17 cellular contexts compared by ENCODE assay signal in the genomic region with DNA sequence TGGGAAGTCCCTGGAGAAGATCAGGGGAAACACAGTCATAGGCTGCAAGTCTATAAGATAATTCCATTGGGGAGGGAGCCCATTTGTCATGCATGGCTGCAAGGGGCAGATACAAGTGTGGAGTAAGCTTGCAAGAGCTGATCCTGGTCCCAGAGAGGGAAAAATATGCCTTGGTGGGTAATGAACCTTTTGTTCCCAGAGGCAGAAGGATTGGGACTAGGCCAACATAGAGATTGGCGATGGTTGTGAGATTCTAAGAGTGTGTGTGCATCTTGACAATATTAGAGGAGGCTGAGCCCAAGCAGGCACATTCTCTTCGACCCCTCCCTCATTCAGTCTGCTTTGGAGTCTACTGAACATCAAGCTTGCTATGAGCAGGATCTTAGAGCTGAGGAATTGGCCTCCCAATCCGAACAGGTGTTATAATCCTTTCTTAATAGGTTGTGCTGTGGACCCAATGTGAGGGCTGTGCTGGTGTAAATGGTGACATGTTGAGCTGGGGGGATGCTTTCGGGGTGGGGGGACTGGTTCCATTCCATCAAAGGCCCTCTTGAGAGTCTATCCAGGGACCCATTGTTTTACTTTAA. TPM values are rescaled to one million over a fixed set of nuclear protein-coding genes. Genes with fewer than 3 reads are reported as not detected.
DNase-seq lines count a peak whose midpoint lies in the region; ATAC-seq and TF ChIP-seq lines count a peak whose summit lies in the region.
"Had no signal": no experiment of that assay in that cellular context is flagged by ENCODE, and none has a peak within 500 bp of the region (broad histone marks: within the 10 kb centered on the region; RNA-seq: fewer than 3 reads in every experiment).

No MANE protein-coding gene starts in this region.

- H3K4me3 ChIP-seq in OCI-LY7 (ENCODE audit: low read depth, low read length, poor library complexity, severe bottlenecking) (peak overlapping the region; percentile 82), uterus (no peak overlapping the region)

- H3K27me3 Mint-ChIP-seq in activated naive CD4-positive, alpha-beta T cell treated with anti-CD3 and anti-CD28 coated beads, Interleukin-2, amount 50 U/mL, for 24 hours = no peaks in the 10 kb centered on the region
- no peaks in the 10 kb centered on the region for H3K27me3 Mint-ChIP-seq in central memory CD8-positive, alpha-beta T cell

- TF ChIP-seq CTCF in OCI-LY7 (conservative IDR thresholded peaks at IDR 0.05; ENCODE audit: low read length) = no peak
- TF ChIP-seq CTCF in uterus (IDR thresholded peaks at IDR 0.05) = no peak

- no peaks in the 10 kb centered on the region for H3K9me2 ChIP-seq in OCI-LY7 (ENCODE audit: insufficient read depth, low read length)

- peaks cover 3% of the 10 kb centered on the region for H3K36me3 Mint-ChIP-seq in activated naive CD4-positive, alpha-beta T cell treated with anti-CD3 and anti-CD28 coated beads, Interleukin-2, amount 50 U/mL, for 24 hours
- peaks cover 36% of the 10 kb centered on the region for H3K36me3 Mint-ChIP-seq in central memory CD8-positive, alpha-beta T cell (ENCODE audit: insufficient read depth)

- no TSS peak for BruUV-seq in OCI-LY7 (replicated peaks; lab: Mats Ljungman, UMichigan)

- H3K9me3 ChIP-seq in OCI-LY7 (ENCODE audit: low read length) = no peaks in the 10 kb centered on the region
- H3K9me3 ChIP-seq in uterus = no peaks in the 10 kb centered on the region

- no peak for DNase-seq in activated naive CD4-positive, alpha-beta T cell (lab: John Stamatoyannopoulos, UW)
- DNase-seq in OCI-LY7 (ENCODE audit: low spot score) (no peak), uterus (no peak), NCI-H82 (lab: John Stamatoyannopoulos, UW) (no peak)
- DNase-seq in central memory CD8-positive, alpha-beta T cell (ENCODE audit: low spot score in 2 of 2) = no peak
- no peak for DNase-seq in stimulated activated CD4-positive, alpha-beta T cell treated with anti-CD3 and anti-CD28 coated beads, Interleukin-15, amount 100 ng/mL, for 24 hours
- DNase-seq: activated CD8-positive, alpha-beta memory T cell treated with anti-CD3 and anti-CD28 coated beads for 24 hours; foreskin keratinocyte; IMR-90; NCI-H1092 treated with DMSO at 0.1 percent for 48 hours; NCI-H345; substantia nigra had no signal

- POLR2A ChIA-PET in OCI-LY7 (lab: Charles Lee) = interaction anchor here (0.7 to 5.7 kb wide), 2 partner anchors 13 to 174 kb away, joined by 3 to 61 read pairs; no protein-coding TSS in a partner anchor

- H3K9me3 Mint-ChIP-seq in activated naive CD4-positive, alpha-beta T cell treated with anti-CD3 and anti-CD28 coated beads, Interleukin-2, amount 50 U/mL, for 24 hours = no peaks in the 10 kb centered on the region
- H3K9me3 Mint-ChIP-seq in central memory CD8-positive, alpha-beta T cell = no peaks in the 10 kb centered on the region

- intact Hi-C loops in OCI-LY7 (cut with micrococcal nuclease; ENCODE audit: unreplicated experiment) (loop anchor here (10.0 kb wide), 3 partner anchors 311 to 1329 kb away; no protein-coding TSS in a partner anchor), uterus (cut with DNase I; ENCODE audit: low total_unique reads) (no loop called here)

- peak overlapping the region; percentile 97 for H3K4me3 Mint-ChIP-seq in activated naive CD4-positive, alpha-beta T cell treated with anti-CD3 and anti-CD28 coated beads, Interleukin-2, amount 50 U/mL, for 24 hours
- peak overlapping the region; percentile 95 for H3K4me3 Mint-ChIP-seq in central memory CD8-positive, alpha-beta T cell

- CTCF ChIA-PET in OCI-LY7 (lab: Charles Lee; ENCODE audit: unreplicated experiment) = interaction anchor here (0.6 kb wide), 1 partner anchor 9 kb away, joined by 3 read pairs; no protein-coding TSS in a partner anchor

- peaks cover 91% of the 10 kb centered on the region for H3K4me1 Mint-ChIP-seq in activated naive CD4-positive, alpha-beta T cell treated with anti-CD3 and anti-CD28 coated beads, Interleukin-2, amount 50 U/mL, for 24 hours
- H3K4me1 Mint-ChIP-seq in central memory CD8-positive, alpha-beta T cell = peaks cover 86% of the 10 kb centered on the region

- H3K27me3 ChIP-seq in uterus = no peaks in the 10 kb centered on the region
- H3K27me3 ChIP-seq: foreskin keratinocyte had no signal

- H3K27ac ChIP-seq in OCI-LY7 (ENCODE audit: low read depth, low read length, poor library complexity, severe bottlenecking) (peak overlapping the region; percentile 97), uterus (no peak overlapping the region)
- H3K27ac ChIP-seq: foreskin keratinocyte had no signal

- H4K20me1 ChIP-seq in OCI-LY7 (ENCODE audit: insufficient read depth, low read length) = no peaks in the 10 kb centered on the region

- H3K36me3 ChIP-seq in OCI-LY7 (ENCODE audit: insufficient read depth, low read length) (peaks cover 18% of the 10 kb centered on the region), uterus (no peaks in the 10 kb centered on the region)

- H3K27ac Mint-ChIP-seq in activated naive CD4-positive, alpha-beta T cell treated with anti-CD3 and anti-CD28 coated beads, Interleukin-2, amount 50 U/mL, for 24 hours = peak overlapping the region; percentile 96
- peak overlapping the region; percentile 99 for H3K27ac Mint-ChIP-seq in central memory CD8-positive, alpha-beta T cell (ENCODE audit: low read depth)

- TF ChIP-seq POLR2A in uterus (IDR thresholded peaks at IDR 0.05) = no peak

- H3K79me2 ChIP-seq in OCI-LY7 (ENCODE audit: insufficient read depth, low read depth, low read length) = peaks cover 36% of the 10 kb centered on the region

- ATAC-seq in central memory CD8-positive, alpha-beta T cell (replicated peaks; ENCODE audit: extremely low read depth, poor library complexity, severe bottlenecking) = no peak
- no peak for ATAC-seq in HG03378 (IDR thresholded peaks at IDR 0.05; ENCODE audit: unreplicated experiment)
- ATAC-seq: foreskin keratinocyte had no signal

- no peak overlapping the region for H2AFZ ChIP-seq in OCI-LY7 (ENCODE audit: low read length)

- H3K4me2 ChIP-seq in OCI-LY7 (ENCODE audit: low read length) = peak overlapping the region; percentile 85

- peaks cover 50% of the 10 kb centered on the region for H3K4me1 ChIP-seq in OCI-LY7 (ENCODE audit: insufficient read depth, low read length, poor library complexity, severe bottlenecking)
- peaks cover 0 to 9% of the 10 kb centered on the region in 2 donors for H3K4me1 ChIP-seq in uterus

RNA-seq across cellular contexts. Expression of a gene that starts 18.4 kb away (rescaled TPM):
- 8.7 and 11.8 TPM in 2 replicates for total RNA-seq in OCI-LY7 (2014; rRNA removed; shearing (Covaris generic))
- 4.1 and 5.2 TPM in 2 replicates for total RNA-seq in OCI-LY7 (2022)
- 1 to 10 TPM in 3 of 4 donors, under 1 TPM in 1; 0.51 to 5.3 (median 3.1) TPM for total RNA-seq in uterus

RNA-seq across cellular contexts. Expression of a gene that starts 54.0 kb away (rescaled TPM):
- 3.2 TPM in 1 of 2 replicates, not detected in the other for total RNA-seq in OCI-LY7 (2014; rRNA removed; shearing (Covaris generic))
- 1.3 TPM in 1 of 2 replicates, not detected in the other for total RNA-seq in OCI-LY7 (2022)
- not detected for total RNA-seq in uterus
- total RNA-seq: cerebellum, foreskin keratinocyte, IMR-90, lower leg skin, myocyte had no signal

RNA-seq across cellular contexts. Expression of a gene that starts 58.0 kb away (rescaled TPM):
- total RNA-seq in OCI-LY7 (2014; rRNA removed; shearing (Covaris generic)) = 0.21 and 0.35 TPM in 2 replicates
- total RNA-seq in OCI-LY7 (2022) = 0.61 TPM in 1 of 2 replicates, not detected in the other
- total RNA-seq in uterus = 1 to 10 TPM in 1 of 4 donors, under 1 TPM in 1, not detected in 2; 0.55 to 4.1 TPM
- total RNA-seq: foreskin keratinocyte, IMR-90, myocyte had no signal
